ENCODE assay signal across 8 cellular contexts in the genomic region with DNA sequence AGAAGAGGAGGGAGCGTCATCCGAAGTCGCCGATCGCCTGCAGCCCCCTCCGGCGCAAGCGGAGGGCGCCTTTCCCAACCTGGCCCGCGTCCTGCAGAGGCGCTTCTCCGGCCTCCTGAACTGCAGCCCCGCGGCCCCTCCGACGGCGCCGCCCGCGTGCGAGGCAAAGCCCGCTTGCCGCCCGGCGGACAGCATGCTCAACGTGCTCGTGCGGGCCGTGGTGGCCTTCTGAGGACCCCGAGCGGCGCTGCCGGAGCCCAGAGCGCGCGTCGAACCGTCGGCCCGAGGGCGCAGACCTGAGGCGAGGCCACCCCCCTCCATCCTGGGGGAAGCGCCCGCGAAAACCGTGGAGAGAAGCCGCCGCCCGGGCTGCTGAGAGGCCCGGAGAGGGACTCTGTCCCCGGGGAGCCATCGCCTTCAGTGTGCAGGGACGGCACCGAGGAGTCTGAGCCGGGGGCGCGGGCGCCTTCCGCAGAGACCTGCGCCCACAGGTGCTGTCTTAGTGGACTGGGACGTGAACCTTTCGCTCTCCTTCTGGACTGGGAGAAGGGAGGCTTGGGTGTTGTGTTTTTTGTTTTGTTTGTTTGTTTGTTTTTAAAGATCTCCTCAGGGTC. TPM values are rescaled to one million over a fixed set of nuclear protein-coding genes. Genes with fewer than 3 reads are reported as not detected.
DNase-seq lines count a peak whose midpoint lies in the region; ATAC-seq and TF ChIP-seq lines count a peak whose summit lies in the region.

No MANE protein-coding gene starts in this region.

- in situ Hi-C loops in HAP-1 (cut with MboI; ENCODE audit: low sequenced_read_pairs), result loop anchor here (25.0 kb wide), 1 partner anchor 859 kb away; the partner anchor contains the start of gene RFX1

- peak overlapping the region; percentile 84 for H3K4me2 ChIP-seq in fibroblast of lung (ENCODE audit: extremely low read depth, insufficient read depth, low read length)
- peak overlapping the region; percentile 97 for H3K4me2 ChIP-seq in osteoblast (ENCODE audit: insufficient read depth, low read length)

- H2AFZ ChIP-seq in fibroblast of lung (ENCODE audit: low read length), result no peak overlapping the region
- no peak overlapping the region for H2AFZ ChIP-seq in osteoblast (ENCODE audit: low read length)

- DNase-seq in AG10803 (ENCODE audit: low read depth), result peak; percentile 49
- DNase-seq in HAP-1 (ENCODE audit: low spot score in 2 of 2), result peak; percentile 19 to 52
- DNase-seq in activated CD4-positive, alpha-beta memory T cell treated with anti-CD3 and anti-CD28 coated beads for 36 hours, result no peak
- DNase-seq in fibroblast of lung (ENCODE audit: low read depth in 2 of 2), result peak; percentile 40 to 51
- DNase-seq in osteoblast (ENCODE audit: insufficient read length, low spot score, missing footprints), result peak; percentile 83

- H3K27me3 ChIP-seq in HAP-1 (ENCODE audit: low read depth), result no peaks in the 10 kb centered on the region
- no peaks in the 10 kb centered on the region for H3K27me3 ChIP-seq in fibroblast of lung (ENCODE audit: control insufficient read depth, insufficient read depth, low read length)
- H3K27me3 ChIP-seq in osteoblast (ENCODE audit: insufficient read depth, low read length), result no peaks in the 10 kb centered on the region

- H3K9ac ChIP-seq in fibroblast of lung (ENCODE audit: insufficient read depth, low read length), result peak overlapping the region; percentile 97

- TF ChIP-seq CTCF in AG10803 (conservative IDR thresholded peaks at IDR 0.05; ENCODE audit: low read length) (0 out of 2 replicates have a peak, but pooled peaks have one; percentile 0), fibroblast of lung (conservative IDR thresholded peaks at IDR 0.05 in 1 of 2, IDR thresholded peaks at IDR 0.05 in 1 of 2; ENCODE audit: low read depth in 1 of 2, low read length in 2 of 2) (no peak), osteoblast (IDR thresholded peaks at IDR 0.05; ENCODE audit: extremely low read depth, low read depth, low read length) (no peak)

- intact Hi-C loops in activated CD4-positive, alpha-beta memory T cell treated with anti-CD3 and anti-CD28 coated beads for 36 hours (cut with micrococcal nuclease), result loop anchor here (2.0 to 5.0 kb wide), 3 partner anchors 41 to 361 kb away; partner anchors contain the start of genes CALR and JUNB

- POLR2A ChIA-PET in activated CD4-positive, alpha-beta memory T cell treated with anti-CD3 and anti-CD28 coated beads for 36 hours (lab: Charles Lee), result interaction anchor here (0.5 to 6.5 kb wide), 14 partner anchors 12 to 371 kb away, joined by 3 to 167 read pairs (median 8); partner anchors contain the start of genes JUNB, NACC1 and TRMT1

- peaks cover 46% of the 10 kb centered on the region for H3K79me2 ChIP-seq in fibroblast of lung (ENCODE audit: control insufficient read depth, insufficient read depth, low read length)
- H3K79me2 ChIP-seq in osteoblast (ENCODE audit: insufficient read depth, low read length), result peaks cover 49% of the 10 kb centered on the region

- H3K36me3 ChIP-seq in HAP-1 (replicated peaks) (peaks cover 16% of the 10 kb centered on the region), fibroblast of lung (ENCODE audit: control insufficient read depth, insufficient read depth, low read length) (peaks cover 2% of the 10 kb centered on the region), osteoblast (ENCODE audit: insufficient read depth, low read length) (no peaks in the 10 kb centered on the region)

- H3K27me3 Mint-ChIP-seq in activated CD4-positive, alpha-beta memory T cell treated with anti-CD3 and anti-CD28 coated beads for 36 hours, result peaks cover 3% of the 10 kb centered on the region

- H3K9me3 Mint-ChIP-seq in activated CD4-positive, alpha-beta memory T cell treated with anti-CD3 and anti-CD28 coated beads for 36 hours, result no peaks in the 10 kb centered on the region

- peaks cover 43% of the 10 kb centered on the region for H3K4me1 Mint-ChIP-seq in activated CD4-positive, alpha-beta memory T cell treated with anti-CD3 and anti-CD28 coated beads for 36 hours (ENCODE audit: low read depth)

- peaks cover 36% of the 10 kb centered on the region for H3K36me3 Mint-ChIP-seq in activated CD4-positive, alpha-beta memory T cell treated with anti-CD3 and anti-CD28 coated beads for 36 hours

- H3K4me3 ChIP-seq in AG10803 (ENCODE audit: low read length) (peak overlapping the region; percentile 98), HAP-1 (peak overlapping the region; percentile 97), fibroblast of lung (replicated peaks in 1 of 4; ENCODE audit: control extremely low read depth in 1 of 4, insufficient read depth in 1 of 4, low read depth in 3 of 4, low read length in 4 of 4) (peak overlapping the region; percentile 62 to 90 (median 84)), osteoblast (ENCODE audit: insufficient read depth, low read length) (peak overlapping the region; percentile 71)

- H3K4me1 ChIP-seq in HAP-1 (peaks cover 9% of the 10 kb centered on the region), fibroblast of lung (ENCODE audit: control insufficient read depth, extremely low read depth, insufficient read depth, low read length) (peaks cover 15% of the 10 kb centered on the region), osteoblast (ENCODE audit: insufficient read depth, low read length) (peaks cover 34% of the 10 kb centered on the region)

- H3K27ac ChIP-seq in fibroblast of lung (ENCODE audit: insufficient read depth, low read length) (peak overlapping the region; percentile 97), osteoblast (ENCODE audit: low read depth, low read length) (peak overlapping the region; percentile 94)

- ATAC-seq in HG03354 (IDR thresholded peaks at IDR 0.05; ENCODE audit: poor library complexity, severe bottlenecking, unreplicated experiment) (no peak), GM21367 (IDR thresholded peaks at IDR 0.05; ENCODE audit: unreplicated experiment) (no peak), HG03135 (IDR thresholded peaks at IDR 0.05; ENCODE audit: unreplicated experiment) (no peak)

- CTCF ChIA-PET in activated CD4-positive, alpha-beta memory T cell treated with anti-CD3 and anti-CD28 coated beads for 36 hours (lab: Charles Lee), result interaction anchor here (0.6 to 2.2 kb wide), 4 partner anchors 14 to 1239 kb away, joined by 3 to 19 read pairs (median 6); no protein-coding TSS in a partner anchor

- H3K9me3 ChIP-seq in HAP-1, result no peaks in the 10 kb centered on the region
- no peaks in the 10 kb centered on the region for H3K9me3 ChIP-seq in fibroblast of lung (ENCODE audit: control insufficient read depth, insufficient read depth, low read depth, low read length)
- H3K9me3 ChIP-seq in osteoblast (ENCODE audit: low read depth, low read length), result no peaks in the 10 kb centered on the region

- peak overlapping the region; percentile 97 for H3K27ac Mint-ChIP-seq in activated CD4-positive, alpha-beta memory T cell treated with anti-CD3 and anti-CD28 coated beads for 36 hours

- no peaks in the 10 kb centered on the region for H4K20me1 ChIP-seq in fibroblast of lung (ENCODE audit: control insufficient read depth, extremely low read depth, insufficient read depth, low read length)
- peaks cover 17% of the 10 kb centered on the region for H4K20me1 ChIP-seq in osteoblast (ENCODE audit: insufficient read depth, low read length)

- H3K4me3 Mint-ChIP-seq in activated CD4-positive, alpha-beta memory T cell treated with anti-CD3 and anti-CD28 coated beads for 36 hours, result peak overlapping the region; percentile 99

RNA-seq across cellular contexts. Expression of gene IER2, which starts 3.5 kb away (rescaled TPM):
- total RNA-seq in activated CD4-positive, alpha-beta memory T cell treated with anti-CD3 and anti-CD28 coated beads for 36 hours, result 100 to 1,000 TPM; 129 to 137 TPM
- total RNA-seq in fibroblast of lung (21.1 and 26.4 TPM in 2 replicates), osteoblast (14.8 and 15.9 TPM in 2 replicates)
- polyA plus RNA-seq in fibroblast of lung, result 16.5 and 99.6 TPM in 2 replicates
- 30.8 and 154 TPM in 2 replicates for polyA plus RNA-seq in fibroblast of lung (2012)
- polyA minus RNA-seq in fibroblast of lung (ENCODE audit: low replicate concordance), result 9.2 and 22.2 TPM in 2 replicates

RNA-seq across cellular contexts. Expression of gene STX10, which starts 3.6 kb away (rescaled TPM):
- 10 to 100 TPM; 65.5 to 66.3 TPM for total RNA-seq in activated CD4-positive, alpha-beta memory T cell treated with anti-CD3 and anti-CD28 coated beads for 36 hours
- total RNA-seq in fibroblast of lung (69.2 and 78.1 TPM in 2 replicates), osteoblast (78.4 and 81.1 TPM in 2 replicates)
- polyA plus RNA-seq in fibroblast of lung, result 48.9 and 54.3 TPM in 2 replicates
- polyA plus RNA-seq in fibroblast of lung (2012), result 61.8 and 73.6 TPM in 2 replicates
- 68.6 and 178 TPM in 2 replicates for polyA minus RNA-seq in fibroblast of lung (ENCODE audit: low replicate concordance)

RNA-seq across cellular contexts. Expression of gene NACC1, which starts 35.7 kb away (rescaled TPM):
- total RNA-seq in activated CD4-positive, alpha-beta memory T cell treated with anti-CD3 and anti-CD28 coated beads for 36 hours, result 10 to 100 TPM; 89.8 to 90.9 TPM
- 24.7 and 31.9 TPM in 2 replicates for total RNA-seq in fibroblast of lung
- 33.5 and 64.7 TPM in 2 replicates for polyA plus RNA-seq in fibroblast of lung
- polyA plus RNA-seq in fibroblast of lung (2012), result 38.6 and 61.6 TPM in 2 replicates
- 78.1 and 116 TPM in 2 replicates for polyA minus RNA-seq in fibroblast of lung (ENCODE audit: low replicate concordance)
- 53.9 and 62.5 TPM in 2 replicates for total RNA-seq in osteoblast

RNA-seq across cellular contexts. Expression of gene TRMT1, which starts 37.2 kb away (rescaled TPM):
- total RNA-seq in activated CD4-positive, alpha-beta memory T cell treated with anti-CD3 and anti-CD28 coated beads for 36 hours, result 10 to 100 TPM; 59.2 to 61.3 TPM
- 20.3 and 21.8 TPM in 2 replicates for total RNA-seq in fibroblast of lung
- polyA plus RNA-seq in fibroblast of lung, result 12.2 and 17.9 TPM in 2 replicates
- polyA plus RNA-seq in fibroblast of lung (2012), result 12.4 and 24.1 TPM in 2 replicates
- polyA minus RNA-seq in fibroblast of lung (ENCODE audit: low replicate concordance), result 24.9 and 36.2 TPM in 2 replicates
- 18.6 and 29.7 TPM in 2 replicates for total RNA-seq in osteoblast

RNA-seq across cellular contexts. Expression of gene LYL1, which starts 51.1 kb away (rescaled TPM):
- 1 to 10 TPM; 5.0 to 5.6 TPM for total RNA-seq in activated CD4-positive, alpha-beta memory T cell treated with anti-CD3 and anti-CD28 coated beads for 36 hours
- under 0.01 and 1.2 TPM in 2 replicates for total RNA-seq in fibroblast of lung
- 0.26 and 0.30 TPM in 2 replicates for polyA plus RNA-seq in fibroblast of lung
- polyA plus RNA-seq in fibroblast of lung (2012), result 0.50 and 0.96 TPM in 2 replicates
- 0.22 TPM in 1 of 2 replicates, not detected in the other for polyA minus RNA-seq in fibroblast of lung (ENCODE audit: low replicate concordance)
- total RNA-seq in osteoblast, result 0.29 and 0.36 TPM in 2 replicates
